ENCODE assay signal across 8 cellular contexts in genomic region chr14:90513151-90514014, GRCh38.
DNase-seq lines count a peak whose midpoint lies in the region; ATAC-seq, FAIRE-seq and TF ChIP-seq lines count a peak whose summit lies in the region.

No MANE protein-coding gene starts in this region.

- no TSS peak for BruUV-seq in MCF 10A (replicated peaks; lab: Mats Ljungman, UMichigan)

- H3K4me1 Mint-ChIP-seq in MCF 10A (ENCODE audit: insufficient read depth, unreplicated experiment): no peaks in the 10 kb centered on the region
- H3K4me1 Mint-ChIP-seq in CD8-positive, alpha-beta memory T cell: peaks cover 0 to 6% (median 5%) of the 10 kb centered on the region in 3 donors

- TF ChIP-seq CTCF in MCF 10A (IDR thresholded peaks at IDR 0.05; ENCODE audit: unreplicated experiment): no peak
- TF ChIP-seq CTCF in bronchial epithelial cell (IDR thresholded peaks at IDR 0.05; ENCODE audit: insufficient read depth, low read length, severe bottlenecking): no peak
- no peak for TF ChIP-seq CTCF in right lobe of liver (IDR thresholded peaks at IDR 0.05)
- no peak for TF ChIP-seq CTCF in vagina (IDR thresholded peaks at IDR 0.05)

- no peaks in the 10 kb centered on the region for H3K9me3 ChIP-seq in right lobe of liver
- H3K9me3 ChIP-seq in vagina: no peaks in the 10 kb centered on the region
- no peaks in the 10 kb centered on the region for H3K9me3 ChIP-seq in CD8-positive, alpha-beta memory T cell (ENCODE audit: low read length)

- in situ Hi-C loops in T47D (cut with HindIII; ENCODE audit: low pct_unique_long_range_greater_than_20kb, low sequenced_read_pairs): no loop called here

- H3K4me3 ChIP-seq in bronchial epithelial cell (ENCODE audit: low read depth, low read length) (no peak overlapping the region), right lobe of liver (no peak overlapping the region), vagina (no peak overlapping the region)
- H3K4me3 ChIP-seq in CD8-positive, alpha-beta memory T cell (ENCODE audit: low read length): no peak overlapping the region

- no peak for FAIRE-seq in bronchial epithelial cell (lab: Jason Lieb, UNC)

- no peaks in the 10 kb centered on the region for H3K36me3 Mint-ChIP-seq in MCF 10A (ENCODE audit: insufficient read depth, unreplicated experiment)
- no peaks in the 10 kb centered on the region for H3K36me3 Mint-ChIP-seq in CD8-positive, alpha-beta memory T cell

- peak in 3 of 4 donors; percentile 23 to 58 (median 41) for ATAC-seq in right lobe of liver
- no peak for ATAC-seq in HG03460 (IDR thresholded peaks at IDR 0.05; ENCODE audit: unreplicated experiment)
- ATAC-seq in HG03565 (IDR thresholded peaks at IDR 0.05; ENCODE audit: unreplicated experiment): no peak

- H3K9me3 Mint-ChIP-seq in MCF 10A (ENCODE audit: unreplicated experiment): no peaks in the 10 kb centered on the region
- H3K9me3 Mint-ChIP-seq in CD8-positive, alpha-beta memory T cell: no peaks in the 10 kb centered on the region

- POLR2A ChIA-PET in MCF 10A (lab: Yijun Ruan, JAX): no interaction called here
- POLR2A ChIA-PET in CD8-positive, alpha-beta memory T cell (lab: Charles Lee): no interaction called here

- intact Hi-C loops in MCF 10A (cut with micrococcal nuclease): no loop called here
- intact Hi-C loops in right lobe of liver (cut with DNase I): no loop called here
- intact Hi-C loops in vagina (cut with DNase I): loop anchor here (10.0 kb wide), 1 partner anchor 109 kb away; no protein-coding TSS in a partner anchor

- H3K27me3 ChIP-seq in bronchial epithelial cell (ENCODE audit: control insufficient read depth, insufficient read depth, low read length) (no peaks in the 10 kb centered on the region), right lobe of liver (no peaks in the 10 kb centered on the region), vagina (no peaks in the 10 kb centered on the region)
- no peaks in the 10 kb centered on the region for H3K27me3 ChIP-seq in CD8-positive, alpha-beta memory T cell (ENCODE audit: insufficient read depth, low read length, poor library complexity, severe bottlenecking)

- TF ChIP-seq POLR2A in right lobe of liver (IDR thresholded peaks at IDR 0.05) (no peak), vagina (IDR thresholded peaks at IDR 0.05) (no peak)

- peak; percentile 88 to 93 for DNase-seq in T47D (ENCODE audit: low read depth in 1 of 2, low spot score in 1 of 2)
- no peak for DNase-seq in MCF 10A (ENCODE audit: unreplicated experiment)
- peak; percentile 56 for DNase-seq in bronchial epithelial cell (ENCODE audit: low read depth)
- no peak for DNase-seq in right lobe of liver
- no peak for DNase-seq in vagina (ENCODE audit: extremely low spot score in 2 of 2)
- DNase-seq in CD8-positive, alpha-beta memory T cell: no peak

- H3K4me1 ChIP-seq in right lobe of liver: no peaks in the 10 kb centered on the region
- H3K4me1 ChIP-seq in vagina: peaks cover 26% of the 10 kb centered on the region
- no peaks in the 10 kb centered on the region for H3K4me1 ChIP-seq in CD8-positive, alpha-beta memory T cell (ENCODE audit: insufficient read depth, low read length)

- H3K27me3 Mint-ChIP-seq in MCF 10A (ENCODE audit: insufficient read depth, unreplicated experiment): peaks cover 19% of the 10 kb centered on the region
- H3K27me3 Mint-ChIP-seq in CD8-positive, alpha-beta memory T cell: peaks cover 22 to 23% of the 10 kb centered on the region in 2 donors

- H3K36me3 ChIP-seq in bronchial epithelial cell (ENCODE audit: control insufficient read depth, insufficient read depth, low read length) (no peaks in the 10 kb centered on the region), right lobe of liver (no peaks in the 10 kb centered on the region), vagina (no peaks in the 10 kb centered on the region)
- no peaks in the 10 kb centered on the region for H3K36me3 ChIP-seq in CD8-positive, alpha-beta memory T cell (ENCODE audit: insufficient read depth, low read length)

- no peak overlapping the region for H3K4me3 Mint-ChIP-seq in MCF 10A (ENCODE audit: unreplicated experiment)
- no peak overlapping the region for H3K4me3 Mint-ChIP-seq in CD8-positive, alpha-beta memory T cell

- 61% methylated on average over 8 of the region's 16 CpGs for WGBS in right lobe of liver (ENCODE audit: insufficient coverage, low coverage, low lambda C conversion rate, missing lambda C conversion rate)

- no peak overlapping the region for H3K27ac Mint-ChIP-seq in MCF 10A (ENCODE audit: low read depth, unreplicated experiment)
- no peak overlapping the region for H3K27ac Mint-ChIP-seq in CD8-positive, alpha-beta memory T cell

- CTCF ChIA-PET in MCF 10A (lab: Yijun Ruan, JAX): no interaction called here
- CTCF ChIA-PET in CD8-positive, alpha-beta memory T cell (lab: Charles Lee): interaction anchor here (1.3 kb wide), 1 partner anchor 114 kb away, joined by 3 read pairs; no protein-coding TSS in a partner anchor

- H3K27ac ChIP-seq in right lobe of liver (no peak overlapping the region), vagina (peak overlapping the region; percentile 38)
- no peak overlapping the region for H3K27ac ChIP-seq in CD8-positive, alpha-beta memory T cell (ENCODE audit: low read depth, low read length)

Comparison
In these comparisons a context has a peak if more than half of its experiments do, and no peak if none do; other contexts are left out.
1. DNase-seq: peak in T47D (2 of 2) and bronchial epithelial cell (single experiment); none in MCF 10A (single experiment), right lobe of liver (0 of 3), vagina (0 of 2) and CD8-positive, alpha-beta memory T cell (0 of 5).
2. ATAC-seq: peak in right lobe of liver (3 of 4); none in HG03460 (single experiment) and HG03565 (single experiment).